In genomic region chr11:35145249-35145648, GRCh38 we compare ENCODE assay signal across 8 cellular contexts. TPM values are rescaled to one million over a fixed set of nuclear protein-coding genes. Genes with fewer than 3 reads are reported as not detected.
DNase-seq lines count a peak whose midpoint lies in the region; ATAC-seq and TF ChIP-seq lines count a peak whose summit lies in the region.

No MANE protein-coding gene starts in this region.

- TF ChIP-seq CTCF in heart left ventricle (IDR thresholded peaks at IDR 0.05), result no peak

- no peak for ATAC-seq in CD4-positive, CD25-positive, alpha-beta regulatory T cell (ENCODE audit: low read depth in 2 of 2)
- ATAC-seq in HG03066 (IDR thresholded peaks at IDR 0.05; ENCODE audit: low read depth, unreplicated experiment), result peak; percentile 67
- no peak for ATAC-seq in heart left ventricle

- H3K4me1 ChIP-seq in CD4-positive, CD25-positive, alpha-beta regulatory T cell (ENCODE audit: control insufficient read depth, insufficient read depth, low read length, poor library complexity, severe bottlenecking), result peaks cover 91% of the 10 kb centered on the region
- peaks cover 0 to 98% (median 13%) of the 10 kb centered on the region in 12 donors for H3K4me1 ChIP-seq in heart left ventricle

- TF ChIP-seq POLR2A in GM18951 (IDR thresholded peaks at IDR 0.05; ENCODE audit: extremely low read depth, insufficient read depth, insufficient read length), result peak; percentile 22
- no peak for TF ChIP-seq POLR2A in heart left ventricle (IDR thresholded peaks at IDR 0.05)

- H3K27ac Mint-ChIP-seq in CD4-positive, CD25-positive, alpha-beta regulatory T cell, result peak overlapping the region; percentile 91 to 100 (median 97)
- peak overlapping the region; percentile 87 for H3K27ac Mint-ChIP-seq in activated CD4-positive, alpha-beta memory T cell treated with anti-CD3 and anti-CD28 coated beads, Interleukin-2, amount 10 ng/mL, durations not matched to agents 7 days and 5 days

- peak overlapping the region; percentile 94 to 99 (median 96) for H3K4me3 Mint-ChIP-seq in CD4-positive, CD25-positive, alpha-beta regulatory T cell
- peak overlapping the region; percentile 70 for H3K4me3 Mint-ChIP-seq in activated CD4-positive, alpha-beta memory T cell treated with anti-CD3 and anti-CD28 coated beads, Interleukin-2, amount 10 ng/mL, durations not matched to agents 7 days and 5 days

- WGBS in heart left ventricle, 4 donors, result 89 to 99% (median 94%) methylated on average over 2 of the region's 2 CpGs

- in situ Hi-C loops in GM18951 (cut with MboI; ENCODE audit: low sequenced_read_pairs, unreplicated experiment), result no loop called here

- H3K36me3 Mint-ChIP-seq in CD4-positive, CD25-positive, alpha-beta regulatory T cell, result peaks cover 66% of the 10 kb centered on the region
- H3K36me3 Mint-ChIP-seq in activated CD4-positive, alpha-beta memory T cell treated with anti-CD3 and anti-CD28 coated beads, Interleukin-2, amount 10 ng/mL, durations not matched to agents 7 days and 5 days (ENCODE audit: low read depth), result peaks cover 92% of the 10 kb centered on the region

- H3K27me3 ChIP-seq in CD4-positive, CD25-positive, alpha-beta regulatory T cell (ENCODE audit: control insufficient read depth, insufficient read depth, low read length), result no peaks in the 10 kb centered on the region
- H3K27me3 ChIP-seq in heart left ventricle, result no peaks in the 10 kb centered on the region

- peak overlapping the region; percentile 91 for H3K27ac ChIP-seq in CD4-positive, CD25-positive, alpha-beta regulatory T cell (ENCODE audit: insufficient read depth, low read length, poor library complexity, severe bottlenecking)
- H3K27ac ChIP-seq in heart left ventricle, result peak overlapping the region in 1 of 12 donors; percentile 97

- POLR2A ChIA-PET in activated CD4-positive, alpha-beta memory T cell treated with anti-CD3 and anti-CD28 coated beads, Interleukin-2, amount 10 ng/mL, durations not matched to agents 7 days and 5 days (lab: Charles Lee), result interaction anchor here (1.1 to 15.4 kb wide), 13 partner anchors 9 to 250 kb away, joined by 3 to 634 read pairs (median 7); no protein-coding TSS in a partner anchor

- no peaks in the 10 kb centered on the region for H3K9me3 Mint-ChIP-seq in CD4-positive, CD25-positive, alpha-beta regulatory T cell
- peaks cover 7% of the 10 kb centered on the region for H3K9me3 Mint-ChIP-seq in activated CD4-positive, alpha-beta memory T cell treated with anti-CD3 and anti-CD28 coated beads, Interleukin-2, amount 10 ng/mL, durations not matched to agents 7 days and 5 days

- peaks cover 36% of the 10 kb centered on the region for H3K36me3 ChIP-seq in CD4-positive, CD25-positive, alpha-beta regulatory T cell (ENCODE audit: control insufficient read depth, insufficient read depth, low read length)
- H3K36me3 ChIP-seq in heart left ventricle, result peaks cover 0 to 44% (median 0%) of the 10 kb centered on the region in 9 donors

- no peaks in the 10 kb centered on the region for H3K9me3 ChIP-seq in CD4-positive, CD25-positive, alpha-beta regulatory T cell (ENCODE audit: control insufficient read depth in 2 of 2, low read length in 2 of 2)
- peaks cover 0 to 4% (median 0%) of the 10 kb centered on the region in 12 donors for H3K9me3 ChIP-seq in heart left ventricle

- CTCF ChIA-PET in activated CD4-positive, alpha-beta memory T cell treated with anti-CD3 and anti-CD28 coated beads, Interleukin-2, amount 10 ng/mL, durations not matched to agents 7 days and 5 days (lab: Charles Lee), result interaction anchor here (1.5 to 7.5 kb wide), 3 partner anchors 20 to 115 kb away, joined by 3 to 62 read pairs (median 4); no protein-coding TSS in a partner anchor

- H3K4me1 Mint-ChIP-seq in CD4-positive, CD25-positive, alpha-beta regulatory T cell, result peaks cover 32 to 89% (median 73%) of the 10 kb centered on the region in 4 donors
- peaks cover 82% of the 10 kb centered on the region for H3K4me1 Mint-ChIP-seq in activated CD4-positive, alpha-beta memory T cell treated with anti-CD3 and anti-CD28 coated beads, Interleukin-2, amount 10 ng/mL, durations not matched to agents 7 days and 5 days

- H3K27me3 Mint-ChIP-seq in CD4-positive, CD25-positive, alpha-beta regulatory T cell, result no peaks in the 10 kb centered on the region
- H3K27me3 Mint-ChIP-seq in activated CD4-positive, alpha-beta memory T cell treated with anti-CD3 and anti-CD28 coated beads, Interleukin-2, amount 10 ng/mL, durations not matched to agents 7 days and 5 days, result no peaks in the 10 kb centered on the region

- DNase-seq in CD4-positive, CD25-positive, alpha-beta regulatory T cell, result no peak
- peak; percentile 55 for DNase-seq in activated CD4-positive, alpha-beta memory T cell treated with anti-CD3 and anti-CD28 coated beads, Interleukin-2, amount 10 ng/mL, durations not matched to agents 7 days and 5 days
- DNase-seq in myocyte (ENCODE audit: low read depth) (peak; percentile 95), cortex of kidney (lab: John Stamatoyannopoulos, UW) (no peak), NCI-H1436 (lab: John Stamatoyannopoulos, UW) (no peak), heart left ventricle (no peak)

- peak overlapping the region; percentile 100 for H3K4me3 ChIP-seq in CD4-positive, CD25-positive, alpha-beta regulatory T cell (ENCODE audit: low read depth, low read length)
- peak overlapping the region in 1 of 12 donors; percentile 94 for H3K4me3 ChIP-seq in heart left ventricle

- intact Hi-C loops in heart left ventricle (cut with DNase I), result no loop called here

RNA-seq across cellular contexts. Expression of gene CD44, which starts 6.3 kb away (rescaled TPM):
- 1,181 TPM for total RNA-seq in CD4-positive, CD25-positive, alpha-beta regulatory T cell
- polyA plus RNA-seq in CD4-positive, CD25-positive, alpha-beta regulatory T cell, result 100 to 1,000 TPM; 441 to 539 (median 477) TPM
- 100 to 1,000 TPM; 634 to 645 TPM for total RNA-seq in activated CD4-positive, alpha-beta memory T cell treated with anti-CD3 and anti-CD28 coated beads, Interleukin-2, amount 10 ng/mL, durations not matched to agents 7 days and 5 days
- total RNA-seq in myocyte (62.9 and 95.4 TPM in 2 replicates), heart left ventricle (100 to 1,000 TPM in 2 of 9 donors, 10 to 100 TPM in 7; 15.1 to 210 (median 26.2) TPM)
- 96.3 TPM for polyA plus RNA-seq in myocyte (2012)
- 10 to 100 TPM in 1 of 2 donors, 1 to 10 TPM in 1; 3.9 to 37.4 TPM for polyA plus RNA-seq in heart left ventricle

Comparison
In these comparisons a context has a peak if more than half of its experiments do, and no peak if none do; other contexts are left out.
1. DNase-seq: peak in activated CD4-positive, alpha-beta memory T cell treated with anti-CD3 and anti-CD28 coated beads, Interleukin-2, amount 10 ng/mL, durations not matched to agents 7 days and 5 days (single experiment) and myocyte (single experiment); none in CD4-positive, CD25-positive, alpha-beta regulatory T cell (0 of 3), cortex of kidney (single experiment), NCI-H1436 (single experiment) and heart left ventricle (0 of 5).